Comparison of ENCODE assay signal across 11 cellular contexts in the genomic region with DNA sequence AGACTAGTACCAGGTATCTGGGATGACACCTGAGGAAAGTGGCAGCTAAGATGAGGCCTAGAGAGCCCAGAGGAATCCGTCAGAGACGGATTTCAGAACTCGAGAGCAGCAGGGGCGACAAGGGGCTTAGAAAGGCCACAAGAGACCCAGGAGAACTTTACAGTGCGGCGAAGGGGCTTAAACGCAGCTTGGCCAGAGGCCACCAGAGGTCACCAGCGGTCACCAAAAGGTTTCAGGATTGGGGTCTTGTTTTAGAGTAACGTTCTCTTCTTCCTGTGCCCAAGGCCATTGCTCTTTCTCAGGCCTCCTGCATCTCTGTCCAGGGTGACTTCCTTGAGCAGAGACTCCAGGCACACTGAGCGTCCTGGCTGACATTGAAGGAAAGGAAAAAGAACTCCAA. TPM values are rescaled to one million over a fixed set of nuclear protein-coding genes. Genes with fewer than 3 reads are reported as not detected.
A peak's percentile ranks its signal among the peaks of the same experiment; 100 is the strongest.
DNase-seq lines count a peak whose midpoint lies in the region; ATAC-seq and TF ChIP-seq lines count a peak whose summit lies in the region.
"Had no signal": no experiment of that assay in that cellular context is flagged by ENCODE, and none has a peak within 500 bp of the region (broad histone marks: within the 10 kb centered on the region; RNA-seq: fewer than 3 reads in every experiment).

No MANE protein-coding gene starts in this region.

- H3K27ac Mint-ChIP-seq in effector memory CD8-positive, alpha-beta T cell, result no peak overlapping the region
- H3K27ac Mint-ChIP-seq: activated naive CD8-positive, alpha-beta T cell; memory B cell had no signal

- DNase-seq in DMS53 (lab: John Stamatoyannopoulos, UW), result peak; percentile 36
- DNase-seq in DMS53 treated with DMSO at 0.1 percent for 48 hours (lab: John Stamatoyannopoulos, UW; ENCODE audit: unreplicated experiment), result no peak
- no peak for DNase-seq in GM13976 (ENCODE audit: low spot score)
- DNase-seq in RPMI7951 (ENCODE audit: low read depth), result peak; percentile 16
- peak; percentile 70 for DNase-seq in iPS-NIHi11 (ENCODE audit: low spot score)
- no peak for DNase-seq in effector memory CD8-positive, alpha-beta T cell
- DNase-seq: T-helper 1 cell had no signal

- no peaks in the 10 kb centered on the region for H3K9me3 Mint-ChIP-seq in effector memory CD8-positive, alpha-beta T cell
- H3K9me3 Mint-ChIP-seq: memory B cell had no signal

- peak; percentile 13 for TF ChIP-seq CTCF in GM13976 (IDR thresholded peaks at IDR 0.05; ENCODE audit: borderline replicate concordance, control extremely low read depth, extremely low read depth, insufficient read depth, missing control alignments)

- no peak overlapping the region for H3K4me3 Mint-ChIP-seq in effector memory CD8-positive, alpha-beta T cell
- H3K4me3 Mint-ChIP-seq: activated naive CD8-positive, alpha-beta T cell; memory B cell had no signal

- H3K4me1 Mint-ChIP-seq in effector memory CD8-positive, alpha-beta T cell (ENCODE audit: low read depth in 2 of 2), result peaks cover 0 to 3% of the 10 kb centered on the region in 2 donors

- in situ Hi-C loops in GM13976 (cut with MboI; ENCODE audit: low sequenced_read_pairs, unreplicated experiment), result no loop called here

- ATAC-seq in esophagus mucosa, result no peak
- ATAC-seq in effector memory CD8-positive, alpha-beta T cell (replicated peaks), result no peak
- no peak for ATAC-seq in HG03039 (IDR thresholded peaks at IDR 0.05; ENCODE audit: unreplicated experiment)

- H3K27me3 Mint-ChIP-seq in effector memory CD8-positive, alpha-beta T cell, result no peaks in the 10 kb centered on the region
- H3K27me3 Mint-ChIP-seq: activated naive CD8-positive, alpha-beta T cell; memory B cell had no signal

- no peaks in the 10 kb centered on the region for H3K36me3 Mint-ChIP-seq in effector memory CD8-positive, alpha-beta T cell (ENCODE audit: insufficient read depth)
- H3K36me3 Mint-ChIP-seq: activated naive CD8-positive, alpha-beta T cell; memory B cell had no signal

RNA-seq across cellular contexts. Expression of a gene that starts 2.2 kb away (rescaled TPM):
- total RNA-seq in RPMI7951 (2014; rRNA removed; shearing (Covaris generic)), result 2.9 and 4.1 TPM in 2 replicates
- 2.5 TPM for total RNA-seq in esophagus mucosa

RNA-seq across cellular contexts. Expression of a gene that starts 23.8 kb away (rescaled TPM):
- 68.7 and 76.6 TPM in 2 replicates for total RNA-seq in RPMI7951 (2014; rRNA removed; shearing (Covaris generic))
- total RNA-seq in esophagus mucosa, result 18.6 TPM

RNA-seq across cellular contexts. Expression of a gene that starts 24.3 kb away (rescaled TPM):
- total RNA-seq in RPMI7951 (2014; rRNA removed; shearing (Covaris generic)), result 64.4 and 111 TPM in 2 replicates
- 3.5 TPM for total RNA-seq in esophagus mucosa

RNA-seq across cellular contexts. Expression of a gene that starts 33.6 kb away (rescaled TPM):
- total RNA-seq in RPMI7951 (2014; rRNA removed; shearing (Covaris generic)), result 0.12 and 0.29 TPM in 2 replicates
- 1.1 TPM for total RNA-seq in esophagus mucosa

RNA-seq across cellular contexts. Expression of a gene that starts 50.2 kb away (rescaled TPM):
- total RNA-seq in RPMI7951 (2014; rRNA removed; shearing (Covaris generic)), result 4.3 and 4.8 TPM in 2 replicates
- 2.9 TPM for total RNA-seq in esophagus mucosa

Comparison
In these comparisons a context has a peak if more than half of its experiments do, and no peak if none do; other contexts are left out.
1. DNase-seq: peak in DMS53 (single experiment), RPMI7951 (single experiment) and iPS-NIHi11 (single experiment); none in DMS53 treated with DMSO at 0.1 percent for 48 hours (single experiment), GM13976 (single experiment) and effector memory CD8-positive, alpha-beta T cell (0 of 3).
2. RNA of a gene that starts 24.3 kb away (total RNA-seq): 64.4 to 111 TPM in RPMI7951; 3.5 TPM in esophagus mucosa (single experiment); every median in the first group is over 10 times any median in the second.